ENCODE assay signal across 1 cellular context in genomic region chr9:135369401-135369800, GRCh38.
TF ChIP-seq lines count a peak whose summit lies in the region.

No MANE protein-coding gene starts in this region.

TF ChIP-seq in H1, 55 proteins besides CTCF, POLR2A, EP300 and RAD21:
- no peak for TF ChIP-seq EGR1 (IDR thresholded peaks at IDR 0.05; ENCODE audit: borderline replicate concordance, low read depth, low read length)
- no peak for TF ChIP-seq HDAC2 (IDR thresholded peaks at IDR 0.05; ENCODE audit: borderline replicate concordance in 1 of 2, low read depth in 2 of 2, low read length in 2 of 2)
- TF ChIP-seq RNF2 (IDR thresholded peaks at IDR 0.05; ENCODE audit: borderline replicate concordance, low read depth, low read length, missing control alignments, poor library complexity, severe bottlenecking), result no peak
- peak; percentile 61; the same call in 1 of the 2 replicates for TF ChIP-seq MAFK (IDR thresholded peaks at IDR 0.05; ENCODE audit: low read depth, low read length)
- TF ChIP-seq NANOG (IDR thresholded peaks at IDR 0.05; ENCODE audit: insufficient read depth, low read depth, low read length, poor library complexity, severe bottlenecking), result no peak
- TF ChIP-seq BACH1 (IDR thresholded peaks at IDR 0.05; ENCODE audit: low read length), result peak; percentile 18; the same call in 1 of the 2 replicates
- TF ChIP-seq TBP (IDR thresholded peaks at IDR 0.05; ENCODE audit: low read depth, low read length), result no peak
